In the genomic region with DNA sequence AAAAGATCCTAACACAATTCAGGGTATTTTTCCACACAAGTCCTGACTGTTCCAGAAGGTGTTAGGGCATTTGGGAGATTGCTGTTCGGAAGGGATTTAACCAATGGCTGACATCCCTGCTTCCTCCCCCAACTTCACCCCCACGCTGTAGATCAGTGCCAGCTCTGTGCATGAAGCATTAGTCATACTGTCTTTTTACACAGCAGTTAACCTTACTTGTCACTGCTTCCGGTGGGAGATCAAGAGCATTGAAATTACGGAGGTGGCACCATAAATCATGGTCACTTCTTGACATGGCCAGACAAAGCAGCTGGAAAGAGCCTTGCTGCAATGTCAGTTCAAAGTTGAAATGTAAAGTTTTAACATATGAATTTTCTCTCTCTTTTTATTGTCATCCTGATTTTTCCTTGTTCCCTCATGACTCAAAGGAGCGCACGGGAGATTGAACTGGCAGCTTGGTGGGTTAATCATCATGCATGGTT, we compare ENCODE assay signal across 9 cellular contexts.
DNase-seq lines count a peak whose midpoint lies in the region; FAIRE-seq and TF ChIP-seq lines count a peak whose summit lies in the region.
"Had no signal": no experiment of that assay in that cellular context is flagged by ENCODE, and none has a peak within 500 bp of the region (broad histone marks: within the 10 kb centered on the region; RNA-seq: fewer than 3 reads in every experiment).

No MANE protein-coding gene starts in this region.

- H3K27ac ChIP-seq in endothelial cell of umbilical vein (ENCODE audit: insufficient read depth, low read depth, low read length) (no peak overlapping the region), esophagus squamous epithelium (no peak overlapping the region)

- H3K4me2 ChIP-seq in endothelial cell of umbilical vein (ENCODE audit: insufficient read depth, low read length): peak overlapping the region; percentile 36

- WGBS in esophagus squamous epithelium, 2 donors: 5 to 11% methylated on average over 6 of the region's 6 CpGs

- DNase-seq in NCI-H1105 treated with DMSO at 0.1 percent for 48 hours (lab: John Stamatoyannopoulos, UW) (peak; percentile 2), NCI-H1105 (lab: John Stamatoyannopoulos, UW) (no peak), NCI-H774 (lab: John Stamatoyannopoulos, UW) (peak; percentile 41), endothelial cell of umbilical vein (ENCODE audit: low read depth, low spot score) (peak; percentile 81), retinal pigment epithelial cell (ENCODE audit: low read depth) (peak; percentile 25), DMS79 (lab: John Stamatoyannopoulos, UW) (no peak), esophagus squamous epithelium (lab: John Stamatoyannopoulos, UW) (no peak), NCI-H1436 (lab: John Stamatoyannopoulos, UW) (no peak)

- peaks cover 0 to 4% of the 10 kb centered on the region in 2 experiments for H3K27me3 ChIP-seq in endothelial cell of umbilical vein (ENCODE audit: control insufficient read depth in 2 of 2, insufficient read depth in 2 of 2, low read length in 2 of 2)
- H3K27me3 ChIP-seq in esophagus squamous epithelium: peaks cover 0 to 7% (median 0%) of the 10 kb centered on the region in 4 donors

- POLR2A ChIA-PET in endothelial cell of umbilical vein (lab: Charles Lee): no interaction called here

- peaks cover 10% of the 10 kb centered on the region for H3K4me1 ChIP-seq in endothelial cell of umbilical vein (ENCODE audit: control insufficient read depth, extremely low read depth, insufficient read depth, low read length)
- peaks cover 0 to 7% (median 0%) of the 10 kb centered on the region in 3 donors for H3K4me1 ChIP-seq in esophagus squamous epithelium

- dilution Hi-C loops in endothelial cell of umbilical vein (cut with MboI; ENCODE audit: extremely low pct_ligation_motif_present, low sequenced_read_pairs): no loop called here

- BruUV-seq in endothelial cell of umbilical vein (replicated peaks; lab: Mats Ljungman, UMichigan): no TSS peak

- FAIRE-seq in endothelial cell of umbilical vein (lab: Jason Lieb, UNC): peak; percentile 94
- FAIRE-seq: A204.1 had no signal

- intact Hi-C loops in endothelial cell of umbilical vein (cut with micrococcal nuclease) (no loop called here), esophagus squamous epithelium (cut with DNase I) (no loop called here)

- CTCF ChIA-PET in endothelial cell of umbilical vein (lab: Charles Lee): interaction anchor here (1.0 to 2.0 kb wide), 6 partner anchors 8 to 171 kb away, joined by 3 to 9 read pairs (median 5); no protein-coding TSS in a partner anchor

- H3K9me1 ChIP-seq in endothelial cell of umbilical vein (replicated peaks; ENCODE audit: control insufficient read depth, extremely low read depth, insufficient read depth, low read length): no peaks in the 10 kb centered on the region

- H4K20me1 ChIP-seq in endothelial cell of umbilical vein (replicated peaks; ENCODE audit: control insufficient read depth, extremely low read depth, insufficient read depth, low read length): no peaks in the 10 kb centered on the region

- H3K36me3 ChIP-seq in endothelial cell of umbilical vein (ENCODE audit: control insufficient read depth in 2 of 2, extremely low read depth in 1 of 2, insufficient read depth in 2 of 2, low read length in 2 of 2): no peaks in the 10 kb centered on the region
- no peaks in the 10 kb centered on the region for H3K36me3 ChIP-seq in esophagus squamous epithelium

- H3K4me3 ChIP-seq in endothelial cell of umbilical vein (replicated peaks in 1 of 3; ENCODE audit: insufficient read depth in 1 of 3, low read depth in 1 of 3, low read length in 3 of 3) (no peak overlapping the region), retinal pigment epithelial cell (ENCODE audit: low read length) (peak overlapping the region; percentile 16), esophagus squamous epithelium (no peak overlapping the region)

- no peak overlapping the region for H3K9ac ChIP-seq in endothelial cell of umbilical vein (replicated peaks; ENCODE audit: extremely low read depth, insufficient read depth, low read length)

- H3K9me3 ChIP-seq in endothelial cell of umbilical vein (replicated peaks; ENCODE audit: control insufficient read depth, insufficient read depth, low read length) (no peaks in the 10 kb centered on the region), esophagus squamous epithelium (no peaks in the 10 kb centered on the region)

- TF ChIP-seq POLR2A in endothelial cell of umbilical vein (IDR thresholded peaks at IDR 0.05; ENCODE audit: low read depth, low read length) (no peak), esophagus squamous epithelium (IDR thresholded peaks at IDR 0.05) (no peak)

- no peak overlapping the region for H2AFZ ChIP-seq in endothelial cell of umbilical vein (ENCODE audit: low read depth, low read length)

- no peaks in the 10 kb centered on the region for H3K79me2 ChIP-seq in endothelial cell of umbilical vein (ENCODE audit: control insufficient read depth, insufficient read depth, low read length)

- TF ChIP-seq CTCF in endothelial cell of umbilical vein (IDR thresholded peaks at IDR 0.05; ENCODE audit: extremely low read depth in 1 of 2, insufficient read depth in 1 of 2, low read depth in 1 of 2, low read length in 2 of 2) (no peak), retinal pigment epithelial cell (conservative IDR thresholded peaks at IDR 0.05; ENCODE audit: low read depth, low read length) (no peak), esophagus squamous epithelium (IDR thresholded peaks at IDR 0.05) (no peak)

TF ChIP-seq in endothelial cell of umbilical vein, 7 proteins besides CTCF, POLR2A, EP300 and RAD21:
- TF ChIP-seq MYC (IDR thresholded peaks at IDR 0.05; ENCODE audit: low read depth, low read length) (no peak), POLR2AphosphoS5 (IDR thresholded peaks at IDR 0.05; ENCODE audit: insufficient read depth, low read depth, low read length) (peak; percentile 40), JUN (IDR thresholded peaks at IDR 0.05; ENCODE audit: borderline replicate concordance, insufficient read depth, insufficient read length, low read depth) (peak; percentile 77), FOS (IDR thresholded peaks at IDR 0.05; ENCODE audit: borderline replicate concordance, insufficient read depth, low read length) (peak; percentile 52)
TF ChIP-seq in endothelial cell of umbilical vein: peak in this region for 3.

Comparison
In these comparisons a context has a peak if more than half of its experiments do, and no peak if none do; other contexts are left out.
1. DNase-seq: peak in NCI-H1105 treated with DMSO at 0.1 percent for 48 hours (single experiment), NCI-H774 (single experiment), endothelial cell of umbilical vein (single experiment) and retinal pigment epithelial cell (single experiment); none in NCI-H1105 (single experiment), DMS79 (single experiment), esophagus squamous epithelium (single experiment) and NCI-H1436 (single experiment).